Comparison of ENCODE assay signal across 12 cellular contexts in the genomic region with DNA sequence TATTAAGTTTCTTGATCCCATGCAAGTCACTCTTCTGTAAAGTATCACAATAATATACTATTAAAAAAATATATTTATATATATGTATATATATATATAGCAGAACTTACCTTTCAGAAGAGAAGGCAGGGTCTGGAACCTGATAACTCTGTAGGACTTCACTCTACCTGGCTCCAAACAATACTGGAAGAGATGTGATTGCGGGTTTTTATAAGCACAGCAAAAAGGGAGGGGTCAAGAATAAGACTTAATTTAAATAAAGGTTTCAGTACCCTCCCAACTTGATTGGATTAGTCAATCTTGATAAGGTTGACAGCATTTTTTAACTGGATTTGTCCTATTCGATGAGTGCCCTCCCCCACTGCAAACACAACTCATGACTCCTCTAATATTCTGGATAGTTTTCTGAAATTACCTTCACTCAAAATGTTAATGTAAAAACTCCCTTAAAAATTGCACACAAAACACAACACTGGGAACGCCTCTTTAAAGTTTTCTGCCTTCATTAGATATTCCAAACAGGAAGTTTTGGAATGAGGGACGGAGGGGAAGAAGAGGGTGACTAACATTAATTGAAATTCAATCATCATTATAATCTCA. TPM values are rescaled to one million over a fixed set of nuclear protein-coding genes. Genes with fewer than 3 reads are reported as not detected.
DNase-seq lines count a peak whose midpoint lies in the region; FAIRE-seq and TF ChIP-seq lines count a peak whose summit lies in the region.
"Had no signal": no experiment of that assay in that cellular context is flagged by ENCODE, and none has a peak within 500 bp of the region (broad histone marks: within the 10 kb centered on the region; RNA-seq: fewer than 3 reads in every experiment).

No MANE protein-coding gene starts in this region.

- H3K27me3 ChIP-seq in H1 (replicated peaks in 1 of 4; ENCODE audit: control insufficient read depth in 3 of 4, extremely low read depth in 1 of 4, insufficient read depth in 3 of 4, low read length in 3 of 4), result no peaks in the 10 kb centered on the region
- H3K27me3 ChIP-seq: gastrocnemius medialis had no signal

- H3K56ac ChIP-seq in H1 (replicated peaks; ENCODE audit: insufficient read length, low read depth, low read length), result no peak overlapping the region

- no peak overlapping the region for H3K27ac ChIP-seq in H1 (ENCODE audit: low read depth, low read length)

- no peak overlapping the region for H3K9ac ChIP-seq in H1 (replicated peaks in 1 of 4; ENCODE audit: extremely low read depth in 1 of 4, low read depth in 3 of 4, low read length in 3 of 4)

- H3K23me2 ChIP-seq in H1 (ENCODE audit: low read depth, low read length), result no peaks in the 10 kb centered on the region

- TF ChIP-seq EP300 in H1 (IDR thresholded peaks at IDR 0.05; ENCODE audit: borderline replicate concordance in 1 of 2, low read depth in 2 of 2, low read length in 2 of 2), result no peak

- TF ChIP-seq CTCF in H1 (IDR thresholded peaks at IDR 0.05; ENCODE audit: control extremely low read depth in 1 of 3, insufficient read depth in 1 of 3, low read depth in 1 of 3, low read length in 3 of 3), result no peak
- TF ChIP-seq CTCF in progenitor cell of endocrine pancreas (IDR thresholded peaks at IDR 0.05; ENCODE audit: unreplicated experiment), result no peak

- POLR2A ChIA-PET in H1 (lab: Charles Lee; ENCODE audit: partially characterized antibody), result interaction anchor here (0.6 to 1.9 kb wide), 3 partner anchors 22 to 342 kb away, joined by 4 read pairs; no protein-coding TSS in a partner anchor

- no peak for TF ChIP-seq RAD21 in H1 (IDR thresholded peaks at IDR 0.05 in 1 of 2, conservative IDR thresholded peaks at IDR 0.05 in 1 of 2; ENCODE audit: low read depth in 2 of 2, low read length in 2 of 2)

- H3K9me3 Mint-ChIP-seq in progenitor cell of endocrine pancreas (ENCODE audit: low read depth), result no peaks in the 10 kb centered on the region
- H3K9me3 Mint-ChIP-seq: central memory CD8-positive, alpha-beta T cell had no signal

- H3K18ac ChIP-seq in H1 (ENCODE audit: extremely low read depth, low read length), result no peak overlapping the region; the same call in 1 of the 2 replicates

- no peaks in the 10 kb centered on the region for H3K36me3 ChIP-seq in H1 (ENCODE audit: control insufficient read depth in 2 of 4, insufficient read depth in 4 of 4, low read length in 3 of 4)
- H3K36me3 ChIP-seq: gastrocnemius medialis had no signal

- H3K27me3 Mint-ChIP-seq in progenitor cell of endocrine pancreas, result no peaks in the 10 kb centered on the region
- H3K27me3 Mint-ChIP-seq: central memory CD8-positive, alpha-beta T cell had no signal

- H3K4me1 ChIP-seq in H1 (replicated peaks in 1 of 4; ENCODE audit: control insufficient read depth in 3 of 4, insufficient read depth in 4 of 4, low read length in 3 of 4), result peaks cover 3 to 19% (median 10%) of the 10 kb centered on the region in 4 experiments

- H3K14ac ChIP-seq in H1 (ENCODE audit: insufficient read length), result no peak overlapping the region

- H4K8ac ChIP-seq in H1 (ENCODE audit: extremely low read depth, insufficient read depth, low read length), result no peak overlapping the region

- no peak overlapping the region for H3K23ac ChIP-seq in H1 (ENCODE audit: insufficient read length)

- H4K20me1 ChIP-seq in H1 (replicated peaks in 1 of 2; ENCODE audit: control insufficient read depth in 1 of 2, insufficient read depth in 2 of 2, low read length in 2 of 2), result no peaks in the 10 kb centered on the region

- H2BK5ac ChIP-seq in H1 (ENCODE audit: low read depth, low read length), result no peak overlapping the region

- H3K4ac ChIP-seq in H1 (replicated peaks; ENCODE audit: insufficient read length, low read depth, low read length), result no peak overlapping the region

- H4K5ac ChIP-seq in H1 (ENCODE audit: insufficient read length, low read depth, low read length), result no peak overlapping the region

- peak overlapping the region; percentile 54 for H3K27ac Mint-ChIP-seq in progenitor cell of endocrine pancreas

- no peak overlapping the region for H2BK120ac ChIP-seq in H1 (replicated peaks; ENCODE audit: low read depth, low read length)

- H2BK20ac ChIP-seq in H1 (ENCODE audit: low read length), result no peak overlapping the region

- H2BK15ac ChIP-seq in H1 (ENCODE audit: low read length), result no peak overlapping the region

- CTCF ChIA-PET in H1 (lab: Charles Lee; ENCODE audit: partially characterized antibody), result interaction anchor here (0.6 to 1.4 kb wide), 2 partner anchors 151 to 343 kb away, joined by 3 to 6 read pairs; no protein-coding TSS in a partner anchor

- H3K36me3 Mint-ChIP-seq in progenitor cell of endocrine pancreas (ENCODE audit: insufficient read depth), result no peaks in the 10 kb centered on the region

- H2BK12ac ChIP-seq in H1 (ENCODE audit: low read depth, low read length), result no peak overlapping the region

- peak; percentile 39 for DNase-seq in OCI-M1 (lab: John Stamatoyannopoulos, UW)
- no peak for DNase-seq in H1 (ENCODE audit: low read depth in 1 of 2, low spot score in 2 of 2)
- DNase-seq in progenitor cell of endocrine pancreas (ENCODE audit: low spot score, unreplicated experiment), result no peak
- DNase-seq in iPS-NIHi7 (ENCODE audit: extremely low spot score), result no peak
- DNase-seq in effector CD4-positive, alpha-beta T cell, result no peak
- no peak for DNase-seq in stimulated activated CD4-positive, alpha-beta T cell treated with anti-CD3 and anti-CD28 coated beads, Interleukin-2, amount 100 ng/mL, for 24 hours
- DNase-seq: DMS53, gastrocnemius medialis, NCI-H748 treated with DMSO at 0.1 percent for 48 hours had no signal

- H2AK5ac ChIP-seq in H1 (ENCODE audit: low read depth, low read length), result no peak overlapping the region

- H3K4me3 Mint-ChIP-seq in progenitor cell of endocrine pancreas (ENCODE audit: low read depth), result peak overlapping the region; percentile 76

- no peak overlapping the region for H2AFZ ChIP-seq in H1 (ENCODE audit: low read length)

- 84% methylated on average over 4 of the region's 4 CpGs; no CpG with 5 or more reads in 1 of the 2 experiments for WGBS in H1 (ENCODE audit: extremely low coverage in 1 of 2, insufficient coverage in 1 of 2, insufficient read length in 1 of 2, insufficient replicate concordance in 2 of 2, low coverage in 1 of 2, low lambda C conversion rate in 2 of 2, missing lambda C conversion rate in 1 of 2), 2 experiments

- no peaks in the 10 kb centered on the region for H3K79me1 ChIP-seq in H1 (ENCODE audit: low read depth, low read length)

- H3K79me2 ChIP-seq in H1 (ENCODE audit: control insufficient read depth in 1 of 2, insufficient read depth in 2 of 2, low read length in 2 of 2), result peaks cover 0 to 5% of the 10 kb centered on the region in 2 experiments; a peak in 1 of 4 replicates

- FAIRE-seq in G401.6 (lab: Jason Lieb, UNC) (peak; percentile 91), H1 (lab: Jason Lieb, UNC) (no peak)

- TF ChIP-seq POLR2A in H1 (IDR thresholded peaks at IDR 0.05; ENCODE audit: control extremely low read depth in 1 of 2, low read depth in 2 of 2, low read length in 2 of 2), result no peak

- H3K9me3 ChIP-seq in H1 (ENCODE audit: insufficient read depth in 2 of 2, low read depth in 1 of 2, low read length in 1 of 2), result no peaks in the 10 kb centered on the region
- H3K9me3 ChIP-seq: gastrocnemius medialis had no signal

- peaks cover 35% of the 10 kb centered on the region for H3K4me1 Mint-ChIP-seq in progenitor cell of endocrine pancreas (ENCODE audit: low read depth)

- no peak overlapping the region for H3K4me3 ChIP-seq in H1 (ENCODE audit: extremely low read depth in 1 of 4, insufficient read depth in 2 of 4, low read depth in 3 of 4, low read length in 4 of 4)
- H3K4me3 ChIP-seq: gastrocnemius medialis, lung had no signal

- peak overlapping the region; percentile 31 to 41; a peak in 2 of 4 replicates for H3K4me2 ChIP-seq in H1 (ENCODE audit: insufficient read depth in 1 of 2, low read depth in 2 of 2, low read length in 2 of 2)

- H4K91ac ChIP-seq in H1 (replicated peaks; ENCODE audit: insufficient read length, low read length), result no peak overlapping the region

TF ChIP-seq in H1, 55 proteins besides CTCF, POLR2A, EP300 and RAD21:
- TF ChIP-seq SIN3A (conservative IDR thresholded peaks at IDR 0.05 in 1 of 2, IDR thresholded peaks at IDR 0.05 in 1 of 2; ENCODE audit: low read depth in 1 of 2, low read length in 2 of 2) (no peak), POLR2AphosphoS5 (IDR thresholded peaks at IDR 0.05; ENCODE audit: low read depth, low read length) (no peak), JUN (IDR thresholded peaks at IDR 0.05; ENCODE audit: low read depth, low read length) (no peak), TBP (IDR thresholded peaks at IDR 0.05; ENCODE audit: low read depth, low read length) (no peak), BRCA1 (IDR thresholded peaks at IDR 0.05; ENCODE audit: low read depth, low read length) (no peak), KDM5A (IDR thresholded peaks at IDR 0.05; ENCODE audit: low read length) (no peak), YY1 (IDR thresholded peaks at IDR 0.05; ENCODE audit: low read depth, low read length) (no peak)

RNA-seq across cellular contexts. Expression of a gene that starts 4.0 kb away (rescaled TPM):
- 87.9 and 89.8 TPM in 2 replicates for total RNA-seq in H1 (2021; fragmentation: NEBNext Ultra II Directional; extraction: Animal tissue kit (Norgen Biotek cat#: 25700))
- polyA plus RNA-seq in H1 (2011; rRNA removed), result 14.3 and 15.3 TPM in 2 replicates
- polyA plus RNA-seq in H1 (2011; cell fraction: cytosol; rRNA removed), result 20.7 TPM
- polyA plus RNA-seq in H1 (2011; cell fraction: nucleus; rRNA removed), result 26.5 TPM
- 30.3 to 46.0 TPM (median 35.4 TPM) in 4 replicates for polyA plus RNA-seq in H1 (2012, experiment 1 of 2)
- 3.0 TPM for polyA plus RNA-seq in H1 (2012, experiment 2 of 2)
- 30.9 TPM for polyA plus RNA-seq in H1 (2013, experiment 1 of 2)
- polyA plus RNA-seq in H1 (2013, experiment 2 of 2), result 30.1 TPM
- 73.4 and 80.4 TPM in 2 replicates for polyA minus RNA-seq in H1 (2011; rRNA and poly(A)+ RNA removed)
- 52.0 TPM for polyA minus RNA-seq in H1 (2011; cell fraction: cytosol; rRNA and poly(A)+ RNA removed)
- polyA minus RNA-seq in H1 (2011; cell fraction: nucleus; rRNA and poly(A)+ RNA removed), result 43.5 TPM
- 68.4 and 76.3 TPM in 2 replicates for total RNA-seq in progenitor cell of endocrine pancreas
